7 cellular contexts compared by ENCODE assay signal in the genomic region with DNA sequence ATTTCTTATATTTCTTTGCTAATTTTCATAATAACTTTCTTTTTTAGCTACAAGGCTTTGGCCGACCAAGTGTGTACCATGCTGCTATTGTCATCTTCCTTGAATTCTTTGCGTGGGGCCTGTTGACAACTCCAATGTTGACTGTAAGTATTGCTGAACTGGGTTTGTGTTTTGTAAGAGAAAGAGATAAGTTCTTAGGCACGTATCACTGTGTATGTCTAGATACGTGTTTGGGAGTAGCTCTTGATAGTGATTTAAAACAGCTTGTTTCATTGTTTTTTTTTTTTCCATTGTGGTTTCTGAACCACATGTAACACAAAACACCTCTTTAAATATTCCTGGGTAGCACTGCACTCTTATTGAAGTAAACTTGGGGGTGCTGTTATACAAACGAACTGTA.
DNase-seq lines count a peak whose midpoint lies in the region; ATAC-seq and TF ChIP-seq lines count a peak whose summit lies in the region.
"Not testable (repeated sequence)": the region's sequence is repeated elsewhere in the genome, so short reads cannot be mapped to it uniquely, and the experiment has no call there.

No MANE protein-coding gene starts in this region.

- DNase-seq in Jurkat, Clone E6-1 (ENCODE audit: low read depth, low spot score): peak; percentile 60
- not testable (repeated sequence) for DNase-seq in WTC11 (ENCODE audit: low spot score); activated CD4-positive, alpha-beta memory T cell treated with anti-CD3 and anti-CD28 coated beads for 36 hours; activated naive CD8-positive, alpha-beta T cell treated with anti-CD3 and anti-CD28 coated beads, Interleukin-2, amount 50 U/mL, for 24 hours; immature natural killer cell; natural killer cell

- POLR2A ChIA-PET in WTC11 (lab: Charles Lee); activated CD4-positive, alpha-beta memory T cell treated with anti-CD3 and anti-CD28 coated beads for 36 hours (lab: Charles Lee): not testable (repeated sequence)

- not testable (repeated sequence) for H3K4me3 ChIP-seq in Jurkat, Clone E6-1 (ENCODE audit: low read length)

- not testable (repeated sequence) for H3K9me3 Mint-ChIP-seq in WTC11; activated CD4-positive, alpha-beta memory T cell treated with anti-CD3 and anti-CD28 coated beads for 36 hours; activated T-helper 17 cell treated with anti-CD3 and anti-CD28 coated beads, Interleukin-2, amount 50 U/mL, for 72 hours; activated naive CD8-positive, alpha-beta T cell treated with anti-CD3 and anti-CD28 coated beads, Interleukin-2, amount 50 U/mL, for 24 hours; immature natural killer cell; natural killer cell

- CTCF ChIA-PET in WTC11 (lab: Charles Lee); activated CD4-positive, alpha-beta memory T cell treated with anti-CD3 and anti-CD28 coated beads for 36 hours (lab: Charles Lee): not testable (repeated sequence)

- intact Hi-C loops in activated CD4-positive, alpha-beta memory T cell treated with anti-CD3 and anti-CD28 coated beads for 36 hours (cut with micrococcal nuclease); natural killer cell (cut with micrococcal nuclease): not testable (repeated sequence)

- 0 out of 2 replicates have a peak overlapping the region, but pooled peaks have one; percentile 26 for H3K27ac Mint-ChIP-seq in WTC11
- H3K27ac Mint-ChIP-seq in activated CD4-positive, alpha-beta memory T cell treated with anti-CD3 and anti-CD28 coated beads for 36 hours: peak overlapping the region; percentile 14
- H3K27ac Mint-ChIP-seq in activated T-helper 17 cell treated with anti-CD3 and anti-CD28 coated beads, Interleukin-2, amount 50 U/mL, for 72 hours: peak overlapping the region; percentile 21
- H3K27ac Mint-ChIP-seq in activated naive CD8-positive, alpha-beta T cell treated with anti-CD3 and anti-CD28 coated beads, Interleukin-2, amount 50 U/mL, for 24 hours: peak overlapping the region; percentile 69
- H3K27ac Mint-ChIP-seq in immature natural killer cell: peak overlapping the region in 5 of 6 donors; percentile 11 to 74 (median 49)
- peak overlapping the region; percentile 33 to 63 for H3K27ac Mint-ChIP-seq in natural killer cell

- not testable (repeated sequence) for TF ChIP-seq CTCF in WTC11 (IDR thresholded peaks at IDR 0.05); natural killer cell (IDR thresholded peaks at IDR 0.05)

- H3K4me3 Mint-ChIP-seq in WTC11; activated CD4-positive, alpha-beta memory T cell treated with anti-CD3 and anti-CD28 coated beads for 36 hours; activated T-helper 17 cell treated with anti-CD3 and anti-CD28 coated beads, Interleukin-2, amount 50 U/mL, for 72 hours; activated naive CD8-positive, alpha-beta T cell treated with anti-CD3 and anti-CD28 coated beads, Interleukin-2, amount 50 U/mL, for 24 hours; natural killer cell: not testable (repeated sequence)
- H3K4me3 Mint-ChIP-seq in immature natural killer cell: peak overlapping the region in 1 of 5 donors; percentile 2

- H3K27me3 Mint-ChIP-seq in WTC11 (ENCODE audit: low read depth); activated CD4-positive, alpha-beta memory T cell treated with anti-CD3 and anti-CD28 coated beads for 36 hours; activated T-helper 17 cell treated with anti-CD3 and anti-CD28 coated beads, Interleukin-2, amount 50 U/mL, for 72 hours; activated naive CD8-positive, alpha-beta T cell treated with anti-CD3 and anti-CD28 coated beads, Interleukin-2, amount 50 U/mL, for 24 hours; immature natural killer cell (ENCODE audit: low read depth in 3 of 3); natural killer cell (ENCODE audit: low read depth in 2 of 2): not testable (repeated sequence)

- not testable (repeated sequence) for ATAC-seq in WTC11; activated T-helper 17 cell treated with anti-CD3 and anti-CD28 coated beads, Interleukin-2, amount 50 U/mL, for 72 hours (replicated peaks); natural killer cell
- ATAC-seq in activated naive CD8-positive, alpha-beta T cell treated with anti-CD3 and anti-CD28 coated beads, Interleukin-2, amount 50 U/mL, for 24 hours: peak; percentile 20

- not testable (repeated sequence) for H3K4me1 Mint-ChIP-seq in WTC11; activated T-helper 17 cell treated with anti-CD3 and anti-CD28 coated beads, Interleukin-2, amount 50 U/mL, for 72 hours
- peaks cover 18% of the 10 kb centered on the region for H3K4me1 Mint-ChIP-seq in activated CD4-positive, alpha-beta memory T cell treated with anti-CD3 and anti-CD28 coated beads for 36 hours (ENCODE audit: low read depth)
- peaks cover 21% of the 10 kb centered on the region for H3K4me1 Mint-ChIP-seq in activated naive CD8-positive, alpha-beta T cell treated with anti-CD3 and anti-CD28 coated beads, Interleukin-2, amount 50 U/mL, for 24 hours
- H3K4me1 Mint-ChIP-seq in immature natural killer cell (peaks cover 32 to 41% of the 10 kb centered on the region in 2 donors), natural killer cell (peaks cover 6 to 29% of the 10 kb centered on the region in 2 donors)

- H3K36me3 Mint-ChIP-seq in WTC11; activated CD4-positive, alpha-beta memory T cell treated with anti-CD3 and anti-CD28 coated beads for 36 hours; activated naive CD8-positive, alpha-beta T cell treated with anti-CD3 and anti-CD28 coated beads, Interleukin-2, amount 50 U/mL, for 24 hours (ENCODE audit: low read depth); immature natural killer cell; natural killer cell: not testable (repeated sequence)
- H3K36me3 Mint-ChIP-seq in activated T-helper 17 cell treated with anti-CD3 and anti-CD28 coated beads, Interleukin-2, amount 50 U/mL, for 72 hours (ENCODE audit: low read depth): peaks cover 34% of the 10 kb centered on the region

Comparison
In these comparisons a context has a peak if more than half of its experiments do, and no peak if none do; other contexts are left out.
1. H3K27ac Mint-ChIP-seq: peak in every context shown above with its lines; median percentile 69 in activated naive CD8-positive, alpha-beta T cell treated with anti-CD3 and anti-CD28 coated beads, Interleukin-2, amount 50 U/mL, for 24 hours; 49 in immature natural killer cell; 48 in natural killer cell; 26 in WTC11; 21 in activated T-helper 17 cell treated with anti-CD3 and anti-CD28 coated beads, Interleukin-2, amount 50 U/mL, for 72 hours; 14 in activated CD4-positive, alpha-beta memory T cell treated with anti-CD3 and anti-CD28 coated beads for 36 hours.